ENCODE assay signal across 15 cellular contexts in genomic region chr14:41868396-41868795, GRCh38.
DNase-seq lines count a peak whose midpoint lies in the region; TF ChIP-seq lines count a peak whose summit lies in the region.
"Had no signal": no experiment of that assay in that cellular context is flagged by ENCODE, and none has a peak within 500 bp of the region (broad histone marks: within the 10 kb centered on the region; RNA-seq: fewer than 3 reads in every experiment).

No MANE protein-coding gene starts in this region.

- H3K27ac ChIP-seq in iPS-18a (ENCODE audit: low read length) (no peak overlapping the region), neuronal stem cell (replicated peaks; ENCODE audit: low read length) (no peak overlapping the region), stomach (no peak overlapping the region)
- H3K27ac ChIP-seq: PC-9, RWPE1 had no signal

- no peak overlapping the region for H2BK12ac ChIP-seq in neuronal stem cell (ENCODE audit: low read length)

- H3K4me3 ChIP-seq in astrocyte of the spinal cord (ENCODE audit: low read depth, low read length) (no peak overlapping the region), iPS-18a (ENCODE audit: low read length) (peak overlapping the region; percentile 17), neuronal stem cell (ENCODE audit: low read length in 2 of 2) (no peak overlapping the region), stomach (no peak overlapping the region)
- H3K4me3 ChIP-seq: PC-9 had no signal

- no peak for TF ChIP-seq POLR2A in stomach (IDR thresholded peaks at IDR 0.05)

- WGBS in neuronal stem cell (ENCODE audit: extremely low coverage in 2 of 2, insufficient read length in 2 of 2, insufficient replicate concordance in 1 of 2), 2 donors, result no CpG with 5 or more reads among the region's 3 CpGs
- WGBS in stomach, 5 donors, result 67 to 79% (median 78%) methylated on average over 3 of the region's 3 CpGs

- H3K4me1 ChIP-seq in iPS-18a (ENCODE audit: control insufficient read depth, low read depth, low read length) (peaks cover 6% of the 10 kb centered on the region), neuronal stem cell (ENCODE audit: control insufficient read depth in 2 of 2, insufficient read depth in 1 of 2, low read depth in 1 of 2, low read length in 2 of 2) (peaks cover 0 to 10% of the 10 kb centered on the region in 2 donors), stomach (no peaks in the 10 kb centered on the region)

- H3K36me3 ChIP-seq in iPS-18a (ENCODE audit: control insufficient read depth, low read depth, low read length) (no peaks in the 10 kb centered on the region), neuronal stem cell (replicated peaks in 1 of 2; ENCODE audit: control insufficient read depth in 2 of 2, insufficient read depth in 2 of 2, low read length in 2 of 2) (no peaks in the 10 kb centered on the region), stomach (no peaks in the 10 kb centered on the region)

- TF ChIP-seq EP300 in stomach (IDR thresholded peaks at IDR 0.05), result no peak

- no peak overlapping the region for H3K23ac ChIP-seq in neuronal stem cell (ENCODE audit: low read depth, low read length, poor library complexity)

- H3K14ac ChIP-seq in neuronal stem cell (ENCODE audit: low read length), result no peak overlapping the region

- H2AFZ ChIP-seq in neuronal stem cell (ENCODE audit: low read length), result no peak overlapping the region
- H2AFZ ChIP-seq: PC-9 had no signal

- no peak overlapping the region for H3K9ac ChIP-seq in iPS-18a (ENCODE audit: low read length)
- H3K9ac ChIP-seq in neuronal stem cell (ENCODE audit: low read depth, low read length, poor library complexity), result no peak overlapping the region

- no peak overlapping the region for H4K8ac ChIP-seq in neuronal stem cell (ENCODE audit: low read depth, low read length)

- H3K4me2 ChIP-seq in neuronal stem cell (ENCODE audit: insufficient read depth, low read length, poor library complexity, severe bottlenecking), result no peak overlapping the region
- H3K4me2 ChIP-seq: PC-9 had no signal

- H3K27me3 ChIP-seq in iPS-18a (ENCODE audit: control insufficient read depth, insufficient read depth, low read length) (no peaks in the 10 kb centered on the region), neuronal stem cell (ENCODE audit: control insufficient read depth in 3 of 3, insufficient read depth in 3 of 3, low read depth in 1 of 3, low read length in 3 of 3) (no peaks in the 10 kb centered on the region), stomach (no peaks in the 10 kb centered on the region)

- in situ Hi-C loops in astrocyte of the spinal cord (cut with HindIII; ENCODE audit: low sequenced_read_pairs), result no loop called here
- in situ Hi-C loops in GM13976 (cut with MboI; ENCODE audit: low sequenced_read_pairs, unreplicated experiment), result no loop called here

- H2BK5ac ChIP-seq in neuronal stem cell (ENCODE audit: low read length), result no peak overlapping the region

- H4K91ac ChIP-seq in neuronal stem cell (ENCODE audit: low read depth, low read length, poor library complexity), result no peak overlapping the region

- no peak overlapping the region for H2AK5ac ChIP-seq in neuronal stem cell (ENCODE audit: low read depth, low read length)

- H2BK120ac ChIP-seq in neuronal stem cell (ENCODE audit: low read depth, low read length), result no peak overlapping the region

- intact Hi-C loops in stomach (cut with DNase I; ENCODE audit: low total_unique reads), result no loop called here

- H3K18ac ChIP-seq in neuronal stem cell (ENCODE audit: low read length), result no peak overlapping the region

- no peak overlapping the region for H2BK15ac ChIP-seq in neuronal stem cell (ENCODE audit: low read length)

- DNase-seq in NCI-H226, result peak; percentile 59
- DNase-seq in astrocyte of the spinal cord (ENCODE audit: low read depth, low spot score), result peak; percentile 10
- DNase-seq in neuronal stem cell (ENCODE audit: low spot score), result no peak
- no peak for DNase-seq in dedifferentiated amniotic fluid mesenchymal stem cell (ENCODE audit: extremely low spot score)
- no peak for DNase-seq in stomach
- no peak for DNase-seq in GM13976 (ENCODE audit: low spot score)
- DNase-seq: DMS79 treated with DMSO at 0.1 percent for 48 hours, KBM-7, NCI-H1105, NCI-H1694 treated with DMSO at 0.1 percent for 48 hours, NCI-H2227 treated with DMSO at 0.1 percent for 48 hours, NCI-H524, PC-9 had no signal

- H3K9me3 ChIP-seq in iPS-18a (ENCODE audit: control insufficient read depth, low read depth, low read length), result peaks cover 11% of the 10 kb centered on the region
- H3K9me3 ChIP-seq in neuronal stem cell (replicated peaks in 1 of 2; ENCODE audit: control insufficient read depth in 2 of 2, insufficient read depth in 1 of 2, low read depth in 1 of 2, low read length in 2 of 2), result peaks cover 0 to 8% of the 10 kb centered on the region in 2 donors
- H3K9me3 ChIP-seq in stomach, result no peaks in the 10 kb centered on the region

- H3K79me1 ChIP-seq in neuronal stem cell (ENCODE audit: low read depth, low read length), result no peaks in the 10 kb centered on the region

- no peak for TF ChIP-seq CTCF in astrocyte of the spinal cord (IDR thresholded peaks at IDR 0.05; ENCODE audit: low read depth, low read length)
- no peak for TF ChIP-seq CTCF in stomach (IDR thresholded peaks at IDR 0.05)
- no peak for TF ChIP-seq CTCF in GM13976 (IDR thresholded peaks at IDR 0.05; ENCODE audit: borderline replicate concordance, control extremely low read depth, extremely low read depth, insufficient read depth, missing control alignments)

- H3K4ac ChIP-seq in neuronal stem cell (ENCODE audit: low read length), result no peak overlapping the region

Comparison
In these comparisons a context has a peak if more than half of its experiments do, and no peak if none do; other contexts are left out.
1. DNase-seq: peak in NCI-H226 (single experiment) and astrocyte of the spinal cord (single experiment); none in neuronal stem cell (single experiment), dedifferentiated amniotic fluid mesenchymal stem cell (single experiment), stomach (single experiment) and GM13976 (single experiment).